Comparison of ENCODE assay signal across 11 cellular contexts in genomic region chr3:128486157-128486691, GRCh38. TPM values are rescaled to one million over a fixed set of nuclear protein-coding genes. Genes with fewer than 3 reads are reported as not detected.
A peak's percentile ranks its signal among the peaks of the same experiment; 100 is the strongest.
DNase-seq lines count a peak whose midpoint lies in the region; ATAC-seq, FAIRE-seq and TF ChIP-seq lines count a peak whose summit lies in the region.
"Had no signal": no experiment of that assay in that cellular context is flagged by ENCODE, and none has a peak within 500 bp of the region (broad histone marks: within the 10 kb centered on the region; RNA-seq: fewer than 3 reads in every experiment).

No MANE protein-coding gene starts in this region.

- no peak for ATAC-seq in activated naive CD8-positive, alpha-beta T cell treated with anti-CD3 and anti-CD28 coated beads, Interleukin-2, amount 10 ng/mL, durations not matched to agents 7 days and 5 days (ENCODE audit: low read depth)

- H3K4me3 ChIP-seq in kidney (ENCODE audit: low read length in 2 of 2), result peak overlapping the region; percentile 65 to 78
- peak overlapping the region; percentile 66 to 77 for H3K4me3 ChIP-seq in stomach smooth muscle (ENCODE audit: low read length in 2 of 2)

- H3K27me3 Mint-ChIP-seq in activated CD4-positive, alpha-beta T cell treated with anti-CD3 and anti-CD28 coated beads, Interleukin-2, amount 10 ng/mL, durations not matched to agents 7 days and 5 days, result peaks cover 80% of the 10 kb centered on the region
- peaks cover 83% of the 10 kb centered on the region for H3K27me3 Mint-ChIP-seq in activated naive CD8-positive, alpha-beta T cell treated with anti-CD3 and anti-CD28 coated beads, Interleukin-2, amount 10 ng/mL, durations not matched to agents 7 days and 5 days

- H3K9me3 ChIP-seq in kidney (ENCODE audit: control insufficient read depth in 1 of 2, low read length in 2 of 2) (no peaks in the 10 kb centered on the region), stomach smooth muscle (ENCODE audit: control insufficient read depth in 2 of 2, low read length in 2 of 2) (no peaks in the 10 kb centered on the region)
- H3K9me3 ChIP-seq: BLaER1 treated with 17β-estradiol and CSF1 and Interleukin-3, amounts not matched to agents 10 nM and 100 nM had no signal

- no peak for DNase-seq in activated CD4-positive, alpha-beta T cell treated with anti-CD3 and anti-CD28 coated beads, Interleukin-2, amount 10 ng/mL, durations not matched to agents 7 days and 5 days
- no peak for DNase-seq in activated CD4-positive, alpha-beta T cell treated with anti-CD3 and anti-CD28 coated beads for 1 hour
- DNase-seq in activated naive CD8-positive, alpha-beta T cell treated with anti-CD3 and anti-CD28 coated beads, Interleukin-2, amount 10 ng/mL, durations not matched to agents 7 days and 5 days, result no peak
- DNase-seq in kidney (no peak), Kasumi-1 (lab: John Stamatoyannopoulos, UW) (no peak), GM03348 (ENCODE audit: low spot score) (no peak), cortex of kidney (lab: John Stamatoyannopoulos, UW) (no peak)

- peaks cover 70 to 100% of the 10 kb centered on the region in 2 donors for H3K27me3 ChIP-seq in stomach smooth muscle (ENCODE audit: control insufficient read depth in 1 of 2, insufficient read depth in 2 of 2, low read length in 2 of 2)

- intact Hi-C loops in kidney (cut with DNase I), result no loop called here

- H3K27ac ChIP-seq in kidney (ENCODE audit: low read depth in 2 of 2, low read length in 2 of 2) (peak overlapping the region; percentile 51 to 65), stomach smooth muscle (ENCODE audit: low read length) (no peak overlapping the region)
- H3K27ac ChIP-seq: BLaER1 treated with 17β-estradiol and CSF1 and Interleukin-3, amounts not matched to agents 10 nM and 100 nM had no signal

- H3K36me3 ChIP-seq in kidney (ENCODE audit: control insufficient read depth in 1 of 2, insufficient read depth in 2 of 2, low read length in 2 of 2), result peaks cover 0 to 3% of the 10 kb centered on the region in 2 donors
- H3K36me3 ChIP-seq in stomach smooth muscle (ENCODE audit: control insufficient read depth in 2 of 2, insufficient read depth in 2 of 2, low read length in 2 of 2), result no peaks in the 10 kb centered on the region
- H3K36me3 ChIP-seq: BLaER1 treated with 17β-estradiol and CSF1 and Interleukin-3, amounts not matched to agents 10 nM and 100 nM had no signal

- no peak overlapping the region for H3K27ac Mint-ChIP-seq in activated CD4-positive, alpha-beta T cell treated with anti-CD3 and anti-CD28 coated beads, Interleukin-2, amount 10 ng/mL, durations not matched to agents 7 days and 5 days
- no peak overlapping the region for H3K27ac Mint-ChIP-seq in activated naive CD8-positive, alpha-beta T cell treated with anti-CD3 and anti-CD28 coated beads, Interleukin-2, amount 10 ng/mL, durations not matched to agents 7 days and 5 days

- peaks cover 21% of the 10 kb centered on the region for H3K4me1 Mint-ChIP-seq in activated CD4-positive, alpha-beta T cell treated with anti-CD3 and anti-CD28 coated beads, Interleukin-2, amount 10 ng/mL, durations not matched to agents 7 days and 5 days
- peaks cover 16% of the 10 kb centered on the region for H3K4me1 Mint-ChIP-seq in activated naive CD8-positive, alpha-beta T cell treated with anti-CD3 and anti-CD28 coated beads, Interleukin-2, amount 10 ng/mL, durations not matched to agents 7 days and 5 days

- CTCF ChIA-PET in activated CD4-positive, alpha-beta T cell treated with anti-CD3 and anti-CD28 coated beads, Interleukin-2, amount 10 ng/mL, durations not matched to agents 7 days and 5 days (lab: Charles Lee), result interaction anchor here (0.6 to 1.2 kb wide), 4 partner anchors 9 to 131 kb away, joined by 3 to 5 read pairs (median 4); no protein-coding TSS in a partner anchor

- H3K9ac ChIP-seq in kidney (ENCODE audit: low read length in 2 of 2) (peak overlapping the region in 1 of 2 donors; percentile 51), stomach smooth muscle (ENCODE audit: low read length in 2 of 2) (no peak overlapping the region)

- POLR2A ChIA-PET in activated CD4-positive, alpha-beta T cell treated with anti-CD3 and anti-CD28 coated beads, Interleukin-2, amount 10 ng/mL, durations not matched to agents 7 days and 5 days (lab: Charles Lee), result no interaction called here
- POLR2A ChIA-PET in activated naive CD8-positive, alpha-beta T cell treated with anti-CD3 and anti-CD28 coated beads, Interleukin-2, amount 10 ng/mL, durations not matched to agents 7 days and 5 days (lab: Charles Lee), result interaction anchor here (1.7 kb wide), 1 partner anchor 38 kb away, joined by 3 read pairs; no protein-coding TSS in a partner anchor

- H3K4me1 ChIP-seq in kidney (ENCODE audit: control insufficient read depth in 1 of 2, insufficient read depth in 1 of 2, low read depth in 1 of 2, low read length in 2 of 2) (peaks cover 4 to 16% of the 10 kb centered on the region in 2 donors), stomach smooth muscle (ENCODE audit: control insufficient read depth, insufficient read depth, low read length) (peaks cover 48% of the 10 kb centered on the region)

- no peak for TF ChIP-seq CTCF in kidney (IDR thresholded peaks at IDR 0.05; ENCODE audit: borderline replicate concordance, extremely low read depth, insufficient read depth)

- no peak for FAIRE-seq in kidney (lab: Jason Lieb, UNC)

- H3K36me3 Mint-ChIP-seq in activated CD4-positive, alpha-beta T cell treated with anti-CD3 and anti-CD28 coated beads, Interleukin-2, amount 10 ng/mL, durations not matched to agents 7 days and 5 days (ENCODE audit: low read depth), result no peaks in the 10 kb centered on the region
- H3K36me3 Mint-ChIP-seq in activated naive CD8-positive, alpha-beta T cell treated with anti-CD3 and anti-CD28 coated beads, Interleukin-2, amount 10 ng/mL, durations not matched to agents 7 days and 5 days, result no peaks in the 10 kb centered on the region

- H3K4me3 Mint-ChIP-seq in activated CD4-positive, alpha-beta T cell treated with anti-CD3 and anti-CD28 coated beads, Interleukin-2, amount 10 ng/mL, durations not matched to agents 7 days and 5 days, result peak overlapping the region; percentile 63
- H3K4me3 Mint-ChIP-seq in activated naive CD8-positive, alpha-beta T cell treated with anti-CD3 and anti-CD28 coated beads, Interleukin-2, amount 10 ng/mL, durations not matched to agents 7 days and 5 days, result peak overlapping the region; percentile 79

- no peaks in the 10 kb centered on the region for H3K9me3 Mint-ChIP-seq in activated CD4-positive, alpha-beta T cell treated with anti-CD3 and anti-CD28 coated beads, Interleukin-2, amount 10 ng/mL, durations not matched to agents 7 days and 5 days
- no peaks in the 10 kb centered on the region for H3K9me3 Mint-ChIP-seq in activated naive CD8-positive, alpha-beta T cell treated with anti-CD3 and anti-CD28 coated beads, Interleukin-2, amount 10 ng/mL, durations not matched to agents 7 days and 5 days

RNA-seq across cellular contexts. Expression of gene GATA2, which starts 6.8 kb away (rescaled TPM):
- not detected for total RNA-seq in activated CD4-positive, alpha-beta T cell treated with anti-CD3 and anti-CD28 coated beads, Interleukin-2, amount 10 ng/mL, durations not matched to agents 7 days and 5 days
- total RNA-seq in activated naive CD8-positive, alpha-beta T cell treated with anti-CD3 and anti-CD28 coated beads, Interleukin-2, amount 10 ng/mL, durations not matched to agents 7 days and 5 days, result not detected
- total RNA-seq in kidney, result 31.4 TPM
- 22.9 TPM for polyA plus RNA-seq in kidney (ENCODE audit: insufficient read depth, low read depth, low replicate concordance)

RNA-seq across cellular contexts. Expression of gene DNAJB8, which starts 19.5 kb away (rescaled TPM):
- total RNA-seq in activated CD4-positive, alpha-beta T cell treated with anti-CD3 and anti-CD28 coated beads, Interleukin-2, amount 10 ng/mL, durations not matched to agents 7 days and 5 days, result not detected
- total RNA-seq in activated naive CD8-positive, alpha-beta T cell treated with anti-CD3 and anti-CD28 coated beads, Interleukin-2, amount 10 ng/mL, durations not matched to agents 7 days and 5 days, result not detected
- total RNA-seq in kidney, result not detected
- not detected for polyA plus RNA-seq in kidney (ENCODE audit: insufficient read depth, low read depth, low replicate concordance)
- total RNA-seq: HT1080, SK-MEL-5 had no signal

Comparison
In these comparisons a context has a peak if more than half of its experiments do, and no peak if none do; other contexts are left out.
1. RNA of gene GATA2, which starts 6.8 kb away (total RNA-seq): 31.4 TPM in kidney (single experiment); not detected in activated CD4-positive, alpha-beta T cell treated with anti-CD3 and anti-CD28 coated beads, Interleukin-2, amount 10 ng/mL, durations not matched to agents 7 days and 5 days and not detected in activated naive CD8-positive, alpha-beta T cell treated with anti-CD3 and anti-CD28 coated beads, Interleukin-2, amount 10 ng/mL, durations not matched to agents 7 days and 5 days; every median in the first group is over 10 times any median in the second.